In the genomic region with DNA sequence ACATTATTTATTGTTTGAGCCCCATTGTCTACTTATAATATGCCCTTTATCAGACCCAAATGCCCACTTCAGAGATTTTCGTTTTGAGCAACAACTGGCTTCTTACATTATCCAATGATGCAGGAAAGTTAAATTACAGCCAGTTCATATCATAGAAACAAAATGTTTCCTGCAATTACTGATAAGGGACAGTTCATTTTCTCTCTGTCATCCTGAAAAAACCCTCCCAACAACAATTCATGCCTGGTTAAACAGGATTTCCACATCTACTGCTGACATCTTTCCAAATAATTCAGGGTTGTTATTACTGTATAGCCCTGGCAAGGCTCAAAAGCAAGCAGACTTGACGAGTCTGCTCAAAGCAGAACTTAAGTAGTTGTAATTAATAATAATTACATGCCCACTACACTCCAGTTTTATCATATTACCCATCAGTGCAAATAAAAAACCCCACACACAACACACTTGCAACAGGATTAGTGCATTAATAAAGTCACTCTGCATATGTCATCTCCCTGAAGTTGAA, we compare ENCODE assay signal across 14 cellular contexts.
DNase-seq lines count a peak whose midpoint lies in the region.
"Had no signal": no experiment of that assay in that cellular context is flagged by ENCODE, and none has a peak within 500 bp of the region (broad histone marks: within the 10 kb centered on the region; RNA-seq: fewer than 3 reads in every experiment).

No MANE protein-coding gene starts in this region.

- H2AFZ ChIP-seq in ACC112 (ENCODE audit: low read length, unreplicated experiment) = peak overlapping the region; percentile 45

- peaks cover 18% of the 10 kb centered on the region for H3K4me1 ChIP-seq in ACC112 (ENCODE audit: control insufficient read depth, insufficient read depth, low read length, unreplicated experiment)
- H3K4me1 ChIP-seq: colonic mucosa had no signal

- no peaks in the 10 kb centered on the region for H3K36me3 ChIP-seq in ACC112 (ENCODE audit: insufficient read depth, low read length)
- H3K36me3 ChIP-seq: BLaER1, colonic mucosa had no signal

- no peaks in the 10 kb centered on the region for H3K27me3 ChIP-seq in ACC112 (ENCODE audit: insufficient read depth, low read length)
- H3K27me3 ChIP-seq: BLaER1, colonic mucosa had no signal

- peak overlapping the region; percentile 58 for H3K4me3 ChIP-seq in ACC112 (ENCODE audit: low read depth, low read length)
- H3K4me3 ChIP-seq: BLaER1, colonic mucosa had no signal

- no peak overlapping the region for H3K27ac ChIP-seq in ACC112 (ENCODE audit: low read depth, low read length)
- H3K27ac ChIP-seq: BLaER1, colonic mucosa had no signal

- H3K79me2 ChIP-seq in ACC112 (ENCODE audit: control insufficient read depth, insufficient read depth, low read length, unreplicated experiment) = no peaks in the 10 kb centered on the region

- peak; percentile 84 for DNase-seq in NCI-H1105 (lab: John Stamatoyannopoulos, UW)
- DNase-seq in amniotic epithelial cell (ENCODE audit: low read depth) = peak; percentile 77
- DNase-seq in kidney tubule cell (ENCODE audit: low spot score) = peak; percentile 14
- DNase-seq in effector CD4-positive, alpha-beta T cell = no peak
- DNase-seq in NCI-H774 (lab: John Stamatoyannopoulos, UW) = no peak
- DNase-seq in cerebellar cortex (ENCODE audit: low spot score) = no peak
- no peak for DNase-seq in germinal center (ENCODE audit: low spot score)
- DNase-seq: activated naive CD4-positive, alpha-beta T cell treated with anti-CD3 and anti-CD28 coated beads, Interleukin-2, amount 10 ng/mL, durations not matched to agents 7 days and 5 days; colonic mucosa; NCI-H1930; stimulated activated CD4-positive, alpha-beta T cell treated with anti-CD3 and anti-CD28 coated beads, Interleukin-4, amount 100 ng/mL, for 1 hour; stimulated activated naive CD4-positive, alpha-beta T cell had no signal

Comparison
In these comparisons a context has a peak if more than half of its experiments do, and no peak if none do; other contexts are left out.
1. DNase-seq: peak in NCI-H1105 (single experiment), amniotic epithelial cell (single experiment) and kidney tubule cell (single experiment); none in effector CD4-positive, alpha-beta T cell (single experiment), NCI-H774 (single experiment), cerebellar cortex (single experiment) and germinal center (single experiment).